14 cellular contexts compared by ENCODE assay signal in genomic region chr18:71136487-71136886, GRCh38.
A peak's percentile ranks its signal among the peaks of the same experiment; 100 is the strongest.
DNase-seq lines count a peak whose midpoint lies in the region; ATAC-seq and TF ChIP-seq lines count a peak whose summit lies in the region.
"Had no signal": no experiment of that assay in that cellular context is flagged by ENCODE, and none has a peak within 500 bp of the region (broad histone marks: within the 10 kb centered on the region; RNA-seq: fewer than 3 reads in every experiment).

No MANE protein-coding gene starts in this region.

- intact Hi-C loops in left ventricle myocardium inferior (cut with micrococcal nuclease) = no loop called here
- intact Hi-C loops in left ventricle myocardium superior (cut with micrococcal nuclease) = no loop called here

- H3K27me3 ChIP-seq in left ventricle myocardium inferior (ENCODE audit: low read depth) (no peaks in the 10 kb centered on the region), right atrium auricular region (no peaks in the 10 kb centered on the region)
- H3K27me3 ChIP-seq: BLaER1 treated with 17β-estradiol and CSF1 and Interleukin-3, amounts not matched to agents 10 nM and 100 nM had no signal

- TF ChIP-seq CTCF in left ventricle myocardium inferior (IDR thresholded peaks at IDR 0.05; ENCODE audit: borderline replicate concordance) (no peak), right atrium auricular region (IDR thresholded peaks at IDR 0.05) (no peak)

- H3K4me3 ChIP-seq in left ventricle myocardium inferior (no peak overlapping the region), right atrium auricular region (no peak overlapping the region)
- H3K4me3 ChIP-seq: BLaER1 treated with 17β-estradiol and CSF1 and Interleukin-3, amounts not matched to agents 10 nM and 100 nM had no signal

- H3K27ac ChIP-seq in left ventricle myocardium inferior (replicated peaks) = peak overlapping the region; percentile 46
- H3K27ac ChIP-seq in right atrium auricular region = peak overlapping the region in 1 of 2 donors; percentile 32
- H3K27ac ChIP-seq: BLaER1 treated with 17β-estradiol and CSF1 and Interleukin-3, amounts not matched to agents 10 nM and 100 nM had no signal

- DNase-seq in left ventricle myocardium inferior (no peak), right atrium auricular region (ENCODE audit: low spot score) (no peak), left ventricle myocardium superior (no peak), putamen (ENCODE audit: low spot score) (peak; percentile 48), SK-N-DZ (ENCODE audit: low spot score) (no peak), DMS53 treated with DMSO at 0.1 percent for 48 hours (lab: John Stamatoyannopoulos, UW; ENCODE audit: unreplicated experiment) (no peak)
- no peak for DNase-seq in activated T-cell treated with anti-CD3 and anti-CD28 coated beads, Interleukin-2, amount 50 U/mL, for 1 hour
- no peak for DNase-seq in stimulated activated naive CD8-positive, alpha-beta T cell treated with anti-CD3 and anti-CD28 coated beads, Interleukin-15, Interleukin-2, amounts not matched to agents 100 U/mL and 50 U/mL, for 24 hours
- DNase-seq: GF-D8, KG1, NCI-H1436, NCI-H2081 treated with DMSO at 0.1 percent for 48 hours, NCI-H510A treated with DMSO at 0.1 percent for 48 hours had no signal

- H3K4me1 ChIP-seq in left ventricle myocardium inferior (no peaks in the 10 kb centered on the region), right atrium auricular region (no peaks in the 10 kb centered on the region)
- H3K4me1 ChIP-seq: BLaER1 treated with 17β-estradiol and CSF1 and Interleukin-3, amounts not matched to agents 10 nM and 100 nM had no signal

- peak; percentile 70 for ATAC-seq in left ventricle myocardium superior
- no peak for ATAC-seq in stimulated activated naive CD8-positive, alpha-beta T cell treated with anti-CD3 and anti-CD28 coated beads, Interleukin-15, Interleukin-2, amounts not matched to agents 100 U/mL and 50 U/mL, for 24 hours

- H3K9me3 ChIP-seq in left ventricle myocardium inferior (replicated peaks) (no peaks in the 10 kb centered on the region), right atrium auricular region (no peaks in the 10 kb centered on the region)

- H3K36me3 ChIP-seq in left ventricle myocardium inferior = no peaks in the 10 kb centered on the region
- H3K36me3 ChIP-seq in right atrium auricular region = no peaks in the 10 kb centered on the region
- H3K36me3 ChIP-seq: BLaER1 treated with 17β-estradiol and CSF1 and Interleukin-3, amounts not matched to agents 10 nM and 100 nM had no signal
